1 cellular context compared by ENCODE assay signal in the genomic region with DNA sequence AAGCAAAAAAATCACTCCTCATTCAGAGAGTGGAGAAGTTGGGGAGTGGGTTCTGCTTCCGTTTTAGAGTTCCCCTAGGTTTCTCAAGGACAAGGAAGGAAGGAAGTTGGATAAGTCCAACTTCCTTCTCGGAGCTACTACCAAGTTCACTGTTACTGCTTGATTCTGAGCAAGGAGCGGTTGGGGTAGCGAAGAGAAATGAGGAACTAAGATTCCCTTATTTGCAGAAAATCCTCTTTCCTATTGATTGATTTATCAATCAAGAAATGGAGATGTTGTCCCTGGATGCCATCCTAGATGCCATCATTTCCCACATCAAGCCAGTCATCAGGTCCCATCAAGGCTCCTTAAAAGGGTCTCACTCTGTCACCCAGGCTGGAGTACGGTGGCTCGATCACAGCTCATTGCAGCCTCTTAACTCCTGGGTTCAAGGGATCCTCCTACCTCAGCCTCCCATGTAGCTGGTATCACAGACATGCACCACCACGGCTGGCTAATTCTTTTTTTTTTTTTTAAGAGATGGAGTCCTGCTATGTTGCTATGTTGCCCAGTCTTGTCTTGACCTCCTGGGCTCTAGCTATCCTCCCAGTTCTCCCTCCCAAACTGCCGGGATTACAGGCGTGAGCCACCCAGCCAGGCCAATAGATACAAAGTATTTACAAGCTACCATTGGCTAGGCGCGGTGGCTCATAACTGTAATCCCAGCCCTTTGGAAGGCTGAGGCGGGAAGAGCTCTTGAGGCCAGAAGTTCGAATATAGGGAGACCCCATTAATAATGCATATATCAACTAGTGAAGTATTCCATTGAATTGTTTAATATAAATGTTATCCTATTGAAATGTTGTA.
TF ChIP-seq lines count a peak whose summit lies in the region.

No MANE protein-coding gene starts in this region.

TF ChIP-seq in GM12878, 131 proteins besides CTCF, POLR2A, EP300 and RAD21:
- no peak for TF ChIP-seq CUX1 (IDR thresholded peaks at IDR 0.05; ENCODE audit: insufficient replicate concordance, low read depth, low read length)
- TF ChIP-seq IKZF2 (IDR thresholded peaks at IDR 0.05) = 0 out of 4 replicates have a peak, but pooled peaks have one; percentile 24 to 31
- TF ChIP-seq IKZF1 (conservative IDR thresholded peaks at IDR 0.05) = peak; percentile 21
- TF ChIP-seq EED (IDR thresholded peaks at IDR 0.05; ENCODE audit: low read depth) = peak; percentile 44; the same call in 1 of the 2 replicates
